In genomic region chr3:120846073-120846472, GRCh38 we compare ENCODE assay signal across 24 cellular contexts.
A peak's percentile ranks its signal among the peaks of the same experiment; 100 is the strongest.
DNase-seq lines count a peak whose midpoint lies in the region; TF ChIP-seq lines count a peak whose summit lies in the region.
"Had no signal": no experiment of that assay in that cellular context is flagged by ENCODE, and none has a peak within 500 bp of the region (broad histone marks: within the 10 kb centered on the region; RNA-seq: fewer than 3 reads in every experiment).

No MANE protein-coding gene starts in this region.

- peaks cover 16 to 18% of the 10 kb centered on the region in 2 experiments for H3K4me1 Mint-ChIP-seq in H9
- H3K4me1 Mint-ChIP-seq: CD8-positive, alpha-beta memory T cell had no signal

- H2AFZ ChIP-seq in H9 (ENCODE audit: low read length) (no peak overlapping the region), neuronal stem cell (ENCODE audit: low read length) (peak overlapping the region; percentile 71)

- no peaks in the 10 kb centered on the region for H3K36me3 Mint-ChIP-seq in H9 (ENCODE audit: insufficient read depth in 1 of 3, low read depth in 3 of 3)
- H3K36me3 Mint-ChIP-seq: CD8-positive, alpha-beta memory T cell had no signal

- H4K91ac ChIP-seq in H9 (ENCODE audit: insufficient read length, low read depth, low read length) (no peak overlapping the region), neuronal stem cell (ENCODE audit: low read depth, low read length, poor library complexity) (no peak overlapping the region)

- H3K9me3 Mint-ChIP-seq in H9: no peaks in the 10 kb centered on the region
- H3K9me3 Mint-ChIP-seq: CD8-positive, alpha-beta memory T cell had no signal

- WGBS in H9 (ENCODE audit: extremely low coverage, insufficient read length, low lambda C conversion rate): no CpG with 5 or more reads among the region's 2 CpGs
- WGBS in neuronal stem cell (ENCODE audit: extremely low coverage in 2 of 2, insufficient read length in 2 of 2, insufficient replicate concordance in 1 of 2), 2 donors: no CpG with 5 or more reads among the region's 2 CpGs

- H2BK5ac ChIP-seq in H9 (ENCODE audit: insufficient read length, low read length) (no peak overlapping the region), neuronal stem cell (ENCODE audit: low read length) (no peak overlapping the region)

- H3K79me2 ChIP-seq in H9 (ENCODE audit: insufficient read depth, low read length): no peaks in the 10 kb centered on the region

- no peaks in the 10 kb centered on the region for H3K9me3 ChIP-seq in H9 (ENCODE audit: control insufficient read depth, low read depth, low read length)
- H3K9me3 ChIP-seq in neuronal stem cell (replicated peaks in 1 of 2; ENCODE audit: control insufficient read depth in 2 of 2, insufficient read depth in 1 of 2, low read depth in 1 of 2, low read length in 2 of 2): no peaks in the 10 kb centered on the region
- no peaks in the 10 kb centered on the region for H3K9me3 ChIP-seq in BE2C
- H3K9me3 ChIP-seq: HAP-1, MG63, SK-N-SH had no signal

- H3K18ac ChIP-seq in H9 (ENCODE audit: insufficient read length, low read depth, low read length) (no peak overlapping the region), neuronal stem cell (ENCODE audit: low read length) (no peak overlapping the region)

- no peaks in the 10 kb centered on the region for H3K4me1 ChIP-seq in H9 (ENCODE audit: insufficient read depth, low read length)
- H3K4me1 ChIP-seq in neuronal stem cell (ENCODE audit: control insufficient read depth in 2 of 2, insufficient read depth in 1 of 2, low read depth in 1 of 2, low read length in 2 of 2): peaks cover 5 to 8% of the 10 kb centered on the region in 2 donors
- H3K4me1 ChIP-seq in BE2C: peaks cover 11% of the 10 kb centered on the region
- H3K4me1 ChIP-seq: HAP-1 had no signal

- peak overlapping the region in 1 of 3 experiments; percentile 33; a peak in 1 of 7 replicates for H3K27ac Mint-ChIP-seq in H9
- H3K27ac Mint-ChIP-seq: CD8-positive, alpha-beta memory T cell had no signal

- no peak overlapping the region for H3K4me3 Mint-ChIP-seq in H9
- H3K4me3 Mint-ChIP-seq: CD8-positive, alpha-beta memory T cell had no signal

- H3K36me3 ChIP-seq in neuronal stem cell (replicated peaks in 1 of 2; ENCODE audit: control insufficient read depth in 2 of 2, insufficient read depth in 2 of 2, low read length in 2 of 2): no peaks in the 10 kb centered on the region
- H3K36me3 ChIP-seq in BE2C: no peaks in the 10 kb centered on the region
- H3K36me3 ChIP-seq: HAP-1, MG63 had no signal

- H4K20me1 ChIP-seq in H9 (ENCODE audit: control insufficient read depth, insufficient read depth, insufficient read length): no peaks in the 10 kb centered on the region

- H3T11ph ChIP-seq in H9 (ENCODE audit: low read length): no peak overlapping the region

- H2AK5ac ChIP-seq in H9 (ENCODE audit: insufficient read length, low read length): no peak overlapping the region
- no peak overlapping the region for H2AK5ac ChIP-seq in neuronal stem cell (ENCODE audit: low read depth, low read length)

- H3K23me2 ChIP-seq in H9 (ENCODE audit: insufficient read length, low read depth, low read length, poor library complexity, severe bottlenecking): no peaks in the 10 kb centered on the region

- H3K27me3 Mint-ChIP-seq in H9 (ENCODE audit: low read depth): no peaks in the 10 kb centered on the region

- no peak overlapping the region for H3K4me3 ChIP-seq in neuronal stem cell (ENCODE audit: low read length in 2 of 2)
- H3K4me3 ChIP-seq in BE2C (ENCODE audit: low read depth, low read length): no peak overlapping the region
- H3K4me3 ChIP-seq: HAP-1, K562, MG63 had no signal

- H2BK20ac ChIP-seq in H9 (ENCODE audit: low read depth, low read length, poor library complexity, severe bottlenecking): no peak overlapping the region

- TF ChIP-seq CTCF in H9 (conservative IDR thresholded peaks at IDR 0.05) (no peak), BE2C (IDR thresholded peaks at IDR 0.05; ENCODE audit: low read depth, low read length) (no peak)

- H3K4ac ChIP-seq in H9 (ENCODE audit: low read depth, low read length) (no peak overlapping the region), neuronal stem cell (ENCODE audit: low read length) (no peak overlapping the region)

- no peak overlapping the region for H4K5ac ChIP-seq in H9 (ENCODE audit: insufficient read length, low read depth, low read length)

- H3K27ac ChIP-seq in H9 (ENCODE audit: insufficient read length, low read depth, low read length): no peak overlapping the region
- no peak overlapping the region for H3K27ac ChIP-seq in neuronal stem cell (replicated peaks; ENCODE audit: low read length)
- H3K27ac ChIP-seq: HL-60 had no signal

- H3K4me2 ChIP-seq in H9 (ENCODE audit: insufficient read depth, insufficient read length, low read length): no peak overlapping the region
- no peak overlapping the region for H3K4me2 ChIP-seq in neuronal stem cell (ENCODE audit: insufficient read depth, low read length, poor library complexity, severe bottlenecking)
- H3K4me2 ChIP-seq: SK-N-SH had no signal

- H3K14ac ChIP-seq in H9 (ENCODE audit: insufficient read depth, low read length): no peak overlapping the region
- no peak overlapping the region for H3K14ac ChIP-seq in neuronal stem cell (ENCODE audit: low read length)

- H2BK15ac ChIP-seq in H9 (ENCODE audit: low read depth, low read length): no peak overlapping the region
- H2BK15ac ChIP-seq in neuronal stem cell (ENCODE audit: low read length): no peak overlapping the region

- H3K23ac ChIP-seq in H9 (ENCODE audit: insufficient read length, low read depth, low read length): no peak overlapping the region
- H3K23ac ChIP-seq in neuronal stem cell (ENCODE audit: low read depth, low read length, poor library complexity): no peak overlapping the region

- no peak overlapping the region for H2BK12ac ChIP-seq in H9 (ENCODE audit: insufficient read length, low read depth, low read length)
- H2BK12ac ChIP-seq in neuronal stem cell (ENCODE audit: low read length): no peak overlapping the region

- DNase-seq in H9 (peak; percentile 66), cerebellar cortex (ENCODE audit: low spot score) (peak; percentile 46), iPS DF 4.7 (ENCODE audit: extremely low read depth, low spot score) (peak; percentile 19), neuronal stem cell (ENCODE audit: low spot score) (peak; percentile 37), BE2C (no peak), NCI-H2171 treated with DMSO at 0.1 percent for 48 hours (lab: John Stamatoyannopoulos, UW) (no peak)
- DNase-seq in stimulated activated CD4-positive, alpha-beta T cell treated with anti-CD3 and anti-CD28 coated beads, Interleukin-4, amount 100 ng/mL, for 24 hours: no peak
- DNase-seq: ACHN; Calu3; CD8-positive, alpha-beta memory T cell; EL; MG63; NCI-H1048; NCI-H1417 treated with DMSO at 0.1 percent for 48 hours; NCI-H1930; NCI-H2227 treated with DMSO at 0.1 percent for 48 hours; NCI-H510A treated with DMSO at 0.1 percent for 48 hours; NCI-H774; NK-92 treated with Interleukin-12 subunit alpha and Interleukin-12 subunit beta, amount 100 ng/mL, for 24 hours; SIG-M5; SK-N-SH had no signal

- H4K8ac ChIP-seq in H9 (replicated peaks; ENCODE audit: insufficient read length, low read depth, low read length) (no peak overlapping the region), neuronal stem cell (ENCODE audit: low read depth, low read length) (no peak overlapping the region)

- no peaks in the 10 kb centered on the region for H3K79me1 ChIP-seq in H9 (ENCODE audit: insufficient read depth, low read depth, low read length, poor library complexity, severe bottlenecking)
- no peaks in the 10 kb centered on the region for H3K79me1 ChIP-seq in neuronal stem cell (ENCODE audit: low read depth, low read length)

- H2BK120ac ChIP-seq in H9 (ENCODE audit: low read depth, low read length, poor library complexity, severe bottlenecking): no peak overlapping the region
- no peak overlapping the region for H2BK120ac ChIP-seq in neuronal stem cell (ENCODE audit: low read depth, low read length)

- H3K9ac ChIP-seq in H9 (ENCODE audit: extremely low read depth, insufficient read length, low read length) (no peak overlapping the region), neuronal stem cell (ENCODE audit: low read depth, low read length, poor library complexity) (no peak overlapping the region)
- H3K9ac ChIP-seq: SK-N-SH had no signal

- H3K27me3 ChIP-seq in H9 (ENCODE audit: insufficient read depth, low read length) (no peaks in the 10 kb centered on the region), neuronal stem cell (ENCODE audit: control insufficient read depth in 3 of 3, insufficient read depth in 3 of 3, low read depth in 1 of 3, low read length in 3 of 3) (no peaks in the 10 kb centered on the region), BE2C (no peaks in the 10 kb centered on the region)

- H3K56ac ChIP-seq in H9 (ENCODE audit: insufficient read length, low read depth, low read length): no peak overlapping the region

Comparison
In these comparisons a context has a peak if more than half of its experiments do, and no peak if none do; other contexts are left out.
1. DNase-seq: peak in H9 (single experiment), cerebellar cortex (single experiment), iPS DF 4.7 (single experiment) and neuronal stem cell (single experiment); none in BE2C (single experiment), stimulated activated CD4-positive, alpha-beta T cell treated with anti-CD3 and anti-CD28 coated beads, Interleukin-4, amount 100 ng/mL, for 24 hours (single experiment) and NCI-H2171 treated with DMSO at 0.1 percent for 48 hours (single experiment).